ENCODE assay signal across 32 cellular contexts in genomic region chr16:1787056-1787321, GRCh38. TPM values are rescaled to one million over a fixed set of nuclear protein-coding genes. Genes with fewer than 3 reads are reported as not detected.
"Had no signal": no experiment of that assay in that cellular context is flagged by ENCODE, and none has a peak within 500 bp of the region (broad histone marks: within the 10 kb centered on the region; RNA-seq: fewer than 3 reads in every experiment).

No MANE protein-coding gene starts in this region.

- DNase-seq: activated CD4-positive, alpha-beta memory T cell treated with anti-CD3 and anti-CD28 coated beads, Interleukin-2, amount 10 ng/mL, durations not matched to agents 7 days and 5 days; activated CD4-positive, alpha-beta T cell treated with anti-CD3 and anti-CD28 coated beads for 1 hour; activated CD4-positive, alpha-beta T cell treated with anti-CD3 and anti-CD28 coated beads for 48 hours; activated CD4-positive, CD25-positive, alpha-beta regulatory T cell; activated effector memory CD4-positive, alpha-beta T cell treated with Interleukin-2 at 50 U/mL for 16 hours; activated naive CD4-positive, alpha-beta T cell treated with anti-CD3 and anti-CD28 coated beads, Interleukin-2, amount 10 ng/mL, durations not matched to agents 7 days and 5 days; activated naive CD8-positive, alpha-beta T cell treated with anti-CD3 and anti-CD28 coated beads, Interleukin-2, amount 50 U/mL, for 24 hours; activated T-cell treated with anti-CD3 and anti-CD28 coated beads, Interleukin-2, amount 50 U/mL, for 48 hours; anterior cingulate cortex; central memory CD4-positive, alpha-beta T cell; MM.1S; MV-4-11; NCI-H1092; NCI-H1436 treated with DMSO at 0.1 percent for 48 hours; NCI-H1694 treated with DMSO at 0.1 percent for 48 hours; NCI-H2029; NCI-H345; NCI-H524 treated with DMSO at 0.1 percent for 48 hours; SHP77; T1000; WERI-Rb-1 had no signal

- ATAC-seq: activated naive CD8-positive, alpha-beta T cell treated with anti-CD3 and anti-CD28 coated beads, Interleukin-2, amount 50 U/mL, for 24 hours; Panc1 had no signal

- FAIRE-seq: bronchial epithelial cell had no signal

- H3K4me2 ChIP-seq: KMS-11 had no signal

- H3K4me1 ChIP-seq: SJCRH30 had no signal

- H3K4me3 ChIP-seq: SJCRH30, SK-N-MC had no signal

- H3K9me3 Mint-ChIP-seq: activated CD4-positive, alpha-beta memory T cell treated with anti-CD3 and anti-CD28 coated beads, Interleukin-2, amount 10 ng/mL, durations not matched to agents 7 days and 5 days; activated naive CD4-positive, alpha-beta T cell treated with anti-CD3 and anti-CD28 coated beads, Interleukin-2, amount 10 ng/mL, durations not matched to agents 7 days and 5 days; activated naive CD8-positive, alpha-beta T cell treated with anti-CD3 and anti-CD28 coated beads, Interleukin-2, amount 50 U/mL, for 24 hours; brain had no signal

- H3K4me3 Mint-ChIP-seq: activated CD4-positive, alpha-beta memory T cell treated with anti-CD3 and anti-CD28 coated beads, Interleukin-2, amount 10 ng/mL, durations not matched to agents 7 days and 5 days; activated naive CD4-positive, alpha-beta T cell treated with anti-CD3 and anti-CD28 coated beads, Interleukin-2, amount 10 ng/mL, durations not matched to agents 7 days and 5 days; activated naive CD8-positive, alpha-beta T cell; activated naive CD8-positive, alpha-beta T cell treated with anti-CD3 and anti-CD28 coated beads, Interleukin-2, amount 50 U/mL, for 24 hours; brain had no signal

- H3K27me3 ChIP-seq: SJCRH30 had no signal

- H3K27me3 Mint-ChIP-seq: activated CD4-positive, alpha-beta memory T cell treated with anti-CD3 and anti-CD28 coated beads, Interleukin-2, amount 10 ng/mL, durations not matched to agents 7 days and 5 days; activated naive CD4-positive, alpha-beta T cell treated with anti-CD3 and anti-CD28 coated beads, Interleukin-2, amount 10 ng/mL, durations not matched to agents 7 days and 5 days; activated naive CD8-positive, alpha-beta T cell had no signal

- H3K9me3 ChIP-seq: SJCRH30 had no signal

- H3K27ac ChIP-seq: KMS-11, SJCRH30, SK-N-MC, WERI-Rb-1 had no signal

- H3K36me3 Mint-ChIP-seq: activated naive CD8-positive, alpha-beta T cell; brain had no signal

- H3K27ac Mint-ChIP-seq: activated CD4-positive, alpha-beta memory T cell treated with anti-CD3 and anti-CD28 coated beads, Interleukin-2, amount 10 ng/mL, durations not matched to agents 7 days and 5 days; activated naive CD4-positive, alpha-beta T cell treated with anti-CD3 and anti-CD28 coated beads, Interleukin-2, amount 10 ng/mL, durations not matched to agents 7 days and 5 days; activated naive CD8-positive, alpha-beta T cell; activated naive CD8-positive, alpha-beta T cell treated with anti-CD3 and anti-CD28 coated beads, Interleukin-2, amount 50 U/mL, for 24 hours; brain had no signal

RNA-seq across cellular contexts. Expression of gene IGFALS, which starts 6.5 kb away (rescaled TPM):
- total RNA-seq: activated CD8-positive, alpha-beta memory T cell treated with anti-CD3 and anti-CD28 coated beads for 36 hours; bronchial epithelial cell; LHCN-M2; NCI-H460; RPMI7951; SJCRH30 had no signal
